Comparison of ENCODE assay signal across 19 cellular contexts in genomic region chr13:59663707-59664106, GRCh38.
A peak's percentile ranks its signal among the peaks of the same experiment; 100 is the strongest.
DNase-seq lines count a peak whose midpoint lies in the region; ATAC-seq and TF ChIP-seq lines count a peak whose summit lies in the region.
"Had no signal": no experiment of that assay in that cellular context is flagged by ENCODE, and none has a peak within 500 bp of the region (broad histone marks: within the 10 kb centered on the region; RNA-seq: fewer than 3 reads in every experiment).

No MANE protein-coding gene starts in this region.

- H2BK120ac ChIP-seq in IMR-90 (ENCODE audit: low read depth, low read length): no peak overlapping the region

- H3K9ac ChIP-seq in IMR-90 (ENCODE audit: low read depth, low read length) (no peak overlapping the region), liver (ENCODE audit: low read depth in 1 of 2, low read length in 2 of 2) (no peak overlapping the region)
- H3K9ac ChIP-seq: BLaER1 had no signal

- 67% methylated on average over 1 of the region's 7 CpGs; no CpG with 5 or more reads in 1 of the 2 experiments for WGBS in IMR-90 (ENCODE audit: extremely low coverage in 2 of 2, insufficient read length in 1 of 2), 2 experiments
- WGBS in liver: 58% methylated on average over 7 of the region's 7 CpGs

- no peak overlapping the region for H2BK15ac ChIP-seq in IMR-90 (ENCODE audit: low read depth, low read length)

- H4K5ac ChIP-seq in IMR-90 (ENCODE audit: low read depth, low read length): no peak overlapping the region

- H3K79me1 ChIP-seq in IMR-90 (ENCODE audit: low read depth in 1 of 2, low read length in 2 of 2): no peaks in the 10 kb centered on the region

- H2AK5ac ChIP-seq in IMR-90 (ENCODE audit: low read depth, low read length): no peak overlapping the region

- H3K56ac ChIP-seq in IMR-90 (ENCODE audit: extremely low read depth, insufficient read depth, low read length): no peak overlapping the region

- H3K27me3 Mint-ChIP-seq in endothelial cell (ENCODE audit: unreplicated experiment): peaks cover 2% of the 10 kb centered on the region
- H3K27me3 Mint-ChIP-seq: B cell; CD4-positive, CD25-positive, alpha-beta regulatory T cell had no signal

- no peak overlapping the region for H3K14ac ChIP-seq in IMR-90 (replicated peaks; ENCODE audit: low read depth, low read length)

- no peak overlapping the region for H3K18ac ChIP-seq in IMR-90 (ENCODE audit: low read depth, low read length)

- TF ChIP-seq CTCF in IMR-90 (conservative IDR thresholded peaks at IDR 0.05; ENCODE audit: low read depth, low read length) (no peak), endothelial cell (IDR thresholded peaks at IDR 0.05; ENCODE audit: unreplicated experiment) (no peak), liver (IDR thresholded peaks at IDR 0.05; ENCODE audit: low read depth, low read length, missing input control) (no peak)

- H2BK5ac ChIP-seq in IMR-90 (ENCODE audit: low read depth, low read length, poor library complexity, severe bottlenecking): no peak overlapping the region

- no TSS peak for BruUV-seq in IMR-90 (replicated peaks; lab: Mats Ljungman, UMichigan)

- H3K4me3 ChIP-seq in IMR-90 (ENCODE audit: insufficient read depth, low read depth, low read length): no peak overlapping the region
- H3K4me3 ChIP-seq in liver (ENCODE audit: low read depth in 1 of 3, low read length in 3 of 3): no peak overlapping the region
- H3K4me3 ChIP-seq: BLaER1, GM12878, HAP-1 had no signal

- dilution Hi-C loops in IMR-90 (cut with HindIII; ENCODE audit: low sequenced_read_pairs, unreplicated experiment): no loop called here

- H3K36me3 ChIP-seq in IMR-90 (ENCODE audit: control insufficient read depth, insufficient read depth, low read length) (no peaks in the 10 kb centered on the region), liver (ENCODE audit: control insufficient read depth in 4 of 4, insufficient read depth in 3 of 4, low read depth in 1 of 4, low read length in 3 of 4) (no peaks in the 10 kb centered on the region)
- H3K36me3 ChIP-seq: HAP-1 had no signal

- no peaks in the 10 kb centered on the region for H3K9me3 Mint-ChIP-seq in endothelial cell (ENCODE audit: unreplicated experiment)
- H3K9me3 Mint-ChIP-seq: CD4-positive, CD25-positive, alpha-beta regulatory T cell; CD8-positive, alpha-beta T cell; HFFc6 had no signal

- H3K27ac ChIP-seq in IMR-90 (ENCODE audit: insufficient read depth, low read length) (no peak overlapping the region), liver (ENCODE audit: low read depth in 1 of 2, low read length in 2 of 2) (no peak overlapping the region)
- H3K27ac ChIP-seq: BLaER1, C4-2B had no signal

- H3K4me1 ChIP-seq in IMR-90 (ENCODE audit: control insufficient read depth, insufficient read depth, low read length) (no peaks in the 10 kb centered on the region), liver (ENCODE audit: control insufficient read depth in 4 of 4, insufficient read depth in 4 of 4, low read length in 3 of 4) (no peaks in the 10 kb centered on the region)
- H3K4me1 ChIP-seq: HAP-1 had no signal

- H3K4ac ChIP-seq in IMR-90 (ENCODE audit: low read depth, low read length): no peak overlapping the region

- H2BK20ac ChIP-seq in IMR-90 (ENCODE audit: low read depth, low read length): no peak overlapping the region

- H2AFZ ChIP-seq in IMR-90 (replicated peaks; ENCODE audit: low read length, poor library complexity): no peak overlapping the region

- intact Hi-C loops in IMR-90 (cut with micrococcal nuclease): no loop called here
- intact Hi-C loops in posterior vena cava (cut with DNase I): no loop called here

- no peak overlapping the region for H3K27ac Mint-ChIP-seq in endothelial cell (ENCODE audit: unreplicated experiment)
- H3K27ac Mint-ChIP-seq: B cell; CD4-positive, CD25-positive, alpha-beta regulatory T cell; CD8-positive, alpha-beta T cell; HFFc6 had no signal

- no peaks in the 10 kb centered on the region for H3K36me3 Mint-ChIP-seq in endothelial cell (ENCODE audit: low read depth, unreplicated experiment)
- H3K36me3 Mint-ChIP-seq: CD4-positive, CD25-positive, alpha-beta regulatory T cell; CD8-positive, alpha-beta T cell had no signal

- H3K4me3 Mint-ChIP-seq in endothelial cell (ENCODE audit: unreplicated experiment): peak overlapping the region; percentile 31
- H3K4me3 Mint-ChIP-seq: B cell; CD4-positive, CD25-positive, alpha-beta regulatory T cell; CD8-positive, alpha-beta T cell; HFFc6 had no signal

- H3K9me3 ChIP-seq in IMR-90 (ENCODE audit: control insufficient read depth, insufficient read depth, low read length) (no peaks in the 10 kb centered on the region), liver (ENCODE audit: control insufficient read depth in 4 of 4, low read length in 3 of 4) (no peaks in the 10 kb centered on the region)
- H3K9me3 ChIP-seq: HAP-1 had no signal

- no peak for TF ChIP-seq RAD21 in IMR-90 (IDR thresholded peaks at IDR 0.05; ENCODE audit: low read length)
- TF ChIP-seq RAD21 in liver (IDR thresholded peaks at IDR 0.05): no peak

- H3K23ac ChIP-seq in IMR-90 (ENCODE audit: low read depth, low read length): no peak overlapping the region

- H2AK9ac ChIP-seq in IMR-90 (replicated peaks; ENCODE audit: low read depth, low read length, poor library complexity): no peak overlapping the region

- no peak overlapping the region for H4K91ac ChIP-seq in IMR-90 (ENCODE audit: insufficient read depth, low read depth, low read length)

- no peak overlapping the region for H4K8ac ChIP-seq in IMR-90 (ENCODE audit: low read depth in 2 of 2, low read length in 2 of 2)

- no peak for TF ChIP-seq POLR2A in IMR-90 (IDR thresholded peaks at IDR 0.05; ENCODE audit: low read depth, low read length)

- H3K27me3 ChIP-seq in IMR-90 (ENCODE audit: control insufficient read depth, insufficient read depth, low read length) (no peaks in the 10 kb centered on the region), liver (ENCODE audit: control insufficient read depth in 4 of 4, insufficient read depth in 4 of 4, low read length in 3 of 4) (no peaks in the 10 kb centered on the region)
- H3K27me3 ChIP-seq: BLaER1 had no signal

- CTCF ChIA-PET in IMR-90 (lab: Yijun Ruan, JAX): no interaction called here

- H4K20me1 ChIP-seq in IMR-90 (ENCODE audit: insufficient read depth, low read length): no peaks in the 10 kb centered on the region
- H4K20me1 ChIP-seq: BLaER1 had no signal

- H3K4me2 ChIP-seq in IMR-90 (ENCODE audit: low read depth, low read length): no peak overlapping the region
- H3K4me2 ChIP-seq: BLaER1 had no signal

- no peaks in the 10 kb centered on the region; the same call in 1 of the 2 replicates for H3K9me1 ChIP-seq in IMR-90 (ENCODE audit: insufficient read depth, low read length)

- no peak for ATAC-seq in IMR-90 (ENCODE audit: low read depth)
- ATAC-seq in GM18511 (IDR thresholded peaks at IDR 0.05; ENCODE audit: unreplicated experiment): no peak
- ATAC-seq: CD8-positive, alpha-beta T cell; GM12878 had no signal

- DNase-seq in IMR-90 (no peak), endothelial cell (ENCODE audit: low spot score) (no peak), T-helper 1 cell (no peak), posterior vena cava (ENCODE audit: low spot score) (no peak)
- DNase-seq: CD4-positive, CD25-positive, alpha-beta regulatory T cell; CD8-positive, alpha-beta T cell; DMS 273 treated with DMSO at 0.1 percent for 48 hours; DMS79; EL; GDM1; GOT3; HFFc6 had no signal

- in situ Hi-C loops in IMR-90 (cut with MboI; ENCODE audit: low sequenced_read_pairs): no loop called here

- H3K4me1 Mint-ChIP-seq in endothelial cell (ENCODE audit: unreplicated experiment): peaks cover 2% of the 10 kb centered on the region
- H3K4me1 Mint-ChIP-seq: B cell; CD4-positive, CD25-positive, alpha-beta regulatory T cell had no signal

- POLR2A ChIA-PET in IMR-90 (lab: Charles Lee; ENCODE audit: unreplicated experiment): no interaction called here

TF ChIP-seq in IMR-90, 13 proteins besides CTCF, POLR2A, EP300 and RAD21:
- TF ChIP-seq CHD1 (IDR thresholded peaks at IDR 0.05; ENCODE audit: low read depth, low read length): no peak
- TF ChIP-seq CEBPB (IDR thresholded peaks at IDR 0.05; ENCODE audit: low read depth, low read length): 0 out of 2 replicates have a peak, but pooled peaks have one; percentile 33

TF ChIP-seq in liver, 16 proteins besides CTCF, POLR2A, EP300 and RAD21:
- TF ChIP-seq HNF4G (IDR thresholded peaks at IDR 0.05) (no peak), HNF4A (conservative IDR thresholded peaks at IDR 0.05) (peak; percentile 62 to 64), RXRA (IDR thresholded peaks at IDR 0.05) (peak; percentile 50 to 57)
